ENCODE assay signal across 8 cellular contexts in the genomic region with DNA sequence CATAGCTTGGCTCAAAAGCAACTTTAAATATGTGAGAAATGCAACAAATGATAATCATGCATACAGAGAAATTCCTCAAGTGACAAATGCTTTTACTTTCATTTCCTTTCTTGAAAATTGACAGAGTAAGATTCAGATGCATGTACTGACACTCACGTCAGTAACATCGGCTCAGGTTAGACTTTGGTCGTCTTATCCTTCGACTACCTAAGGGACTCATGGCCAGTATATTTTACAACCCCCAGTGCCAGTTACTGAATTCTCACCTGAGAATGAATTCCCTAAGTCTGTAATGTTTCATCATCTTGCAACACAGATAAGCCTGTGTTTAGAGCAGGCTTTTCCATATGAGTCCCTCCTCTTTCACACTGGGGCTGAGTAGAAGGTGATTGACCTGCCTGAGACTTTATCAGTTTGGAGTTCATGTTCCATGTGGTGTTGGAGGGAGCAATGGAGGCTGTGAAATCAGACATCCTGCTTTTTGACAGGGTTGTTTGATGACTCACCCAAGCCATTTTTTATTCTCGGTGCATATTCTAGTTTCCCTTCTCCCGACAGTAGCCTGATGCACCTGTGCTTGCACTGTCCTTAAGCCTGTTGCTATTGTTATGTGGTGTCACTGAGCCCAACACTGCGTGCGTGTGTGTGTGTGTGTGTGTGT. TPM values are rescaled to one million over a fixed set of nuclear protein-coding genes. Genes with fewer than 3 reads are reported as not detected.
A peak's percentile ranks its signal among the peaks of the same experiment; 100 is the strongest.
DNase-seq lines count a peak whose midpoint lies in the region; ATAC-seq, FAIRE-seq and TF ChIP-seq lines count a peak whose summit lies in the region.

No MANE protein-coding gene starts in this region.

- H2AFZ ChIP-seq in OCI-LY3 (ENCODE audit: low read depth, low read length), result peak overlapping the region; percentile 0; the same call in 1 of the 2 replicates
- no peak overlapping the region for H2AFZ ChIP-seq in fibroblast of lung (ENCODE audit: low read length)

- H4K20me1 ChIP-seq in OCI-LY3 (ENCODE audit: insufficient read depth, low read length), result no peaks in the 10 kb centered on the region
- H4K20me1 ChIP-seq in fibroblast of lung (ENCODE audit: control insufficient read depth, extremely low read depth, insufficient read depth, low read length), result no peaks in the 10 kb centered on the region

- no peaks in the 10 kb centered on the region for H3K27me3 Mint-ChIP-seq in type B pancreatic cell

- peak overlapping the region; percentile 89 for H3K27ac ChIP-seq in OCI-LY3 (ENCODE audit: low read length)
- no peak overlapping the region for H3K27ac ChIP-seq in fibroblast of lung (ENCODE audit: insufficient read depth, low read length)

- no peak for FAIRE-seq in H54 (lab: Jason Lieb, UNC)

- no peak for TF ChIP-seq POLR2A in H54 (IDR thresholded peaks at IDR 0.05; ENCODE audit: low read depth, low read length)

- no peaks in the 10 kb centered on the region for H3K4me1 Mint-ChIP-seq in type B pancreatic cell (ENCODE audit: unreplicated experiment)

- peaks cover 58% of the 10 kb centered on the region for H3K4me1 ChIP-seq in OCI-LY3 (ENCODE audit: low read length)
- H3K4me1 ChIP-seq in fibroblast of lung (ENCODE audit: control insufficient read depth, extremely low read depth, insufficient read depth, low read length), result peaks cover 6% of the 10 kb centered on the region

- H3K36me3 Mint-ChIP-seq in type B pancreatic cell, result no peaks in the 10 kb centered on the region

- H3K27ac Mint-ChIP-seq in type B pancreatic cell, result peak overlapping the region; percentile 72

- H3K36me3 ChIP-seq in OCI-LY3 (replicated peaks; ENCODE audit: low read depth, low read length) (no peaks in the 10 kb centered on the region), fibroblast of lung (ENCODE audit: control insufficient read depth, insufficient read depth, low read length) (no peaks in the 10 kb centered on the region)

- ATAC-seq in HG02642 (IDR thresholded peaks at IDR 0.05; ENCODE audit: poor library complexity, unreplicated experiment), result peak; percentile 45

- H3K4me3 Mint-ChIP-seq in type B pancreatic cell, result no peak overlapping the region

- peak overlapping the region; percentile 69 for H3K9ac ChIP-seq in OCI-LY3 (ENCODE audit: low read length)
- H3K9ac ChIP-seq in fibroblast of lung (ENCODE audit: insufficient read depth, low read length), result no peak overlapping the region

- no peaks in the 10 kb centered on the region for H3K79me2 ChIP-seq in OCI-LY3 (ENCODE audit: low read length)
- no peaks in the 10 kb centered on the region for H3K79me2 ChIP-seq in fibroblast of lung (ENCODE audit: control insufficient read depth, insufficient read depth, low read length)

- peak overlapping the region; percentile 69 for H3K4me3 ChIP-seq in OCI-LY3 (ENCODE audit: low read length)
- no peak overlapping the region for H3K4me3 ChIP-seq in fibroblast of lung (replicated peaks in 1 of 4; ENCODE audit: control extremely low read depth in 1 of 4, insufficient read depth in 1 of 4, low read depth in 3 of 4, low read length in 4 of 4)

- peak; percentile 64 for DNase-seq in activated effector memory CD4-positive, alpha-beta T cell treated with anti-CD3 and anti-CD28 coated beads, Interleukin-2, amount 50 U/mL, for 16 hours
- no peak for DNase-seq in activated effector memory CD4-positive, alpha-beta T cell treated with Interleukin-2 at 50 U/mL for 16 hours
- DNase-seq in fibroblast of lung (ENCODE audit: low read depth in 2 of 2) (peak; percentile 29 to 61), type B pancreatic cell (ENCODE audit: extremely low spot score, unreplicated experiment) (no peak), AML-193 (lab: John Stamatoyannopoulos, UW) (no peak), H54 (ENCODE audit: insufficient read length, low spot score) (no peak)

- H3K9me3 ChIP-seq in OCI-LY3 (ENCODE audit: insufficient read depth, low read length), result no peaks in the 10 kb centered on the region
- H3K9me3 ChIP-seq in fibroblast of lung (ENCODE audit: control insufficient read depth, insufficient read depth, low read depth, low read length), result no peaks in the 10 kb centered on the region

- H3K4me2 ChIP-seq in OCI-LY3 (ENCODE audit: low read length), result peak overlapping the region; percentile 91
- peak overlapping the region; percentile 79 for H3K4me2 ChIP-seq in fibroblast of lung (ENCODE audit: extremely low read depth, insufficient read depth, low read length)

- no peaks in the 10 kb centered on the region for H3K27me3 ChIP-seq in OCI-LY3 (ENCODE audit: low read depth, low read length)
- no peaks in the 10 kb centered on the region for H3K27me3 ChIP-seq in fibroblast of lung (ENCODE audit: control insufficient read depth, insufficient read depth, low read length)

- TF ChIP-seq CTCF in OCI-LY3 (IDR thresholded peaks at IDR 0.05; ENCODE audit: low read depth, low read length) (no peak), fibroblast of lung (conservative IDR thresholded peaks at IDR 0.05 in 1 of 2, IDR thresholded peaks at IDR 0.05 in 1 of 2; ENCODE audit: low read depth in 1 of 2, low read length in 2 of 2) (no peak), type B pancreatic cell (conservative IDR thresholded peaks at IDR 0.05) (no peak)

- H3K9me3 Mint-ChIP-seq in type B pancreatic cell, result peaks cover 11% of the 10 kb centered on the region

RNA-seq across cellular contexts. Expression of a gene that starts 30.5 kb away (rescaled TPM):
- 53.4 and 109 TPM in 2 replicates for total RNA-seq in fibroblast of lung
- polyA plus RNA-seq in fibroblast of lung, result 125 and 153 TPM in 2 replicates
- polyA plus RNA-seq in fibroblast of lung (2012), result 58.7 and 73.2 TPM in 2 replicates
- 71.4 and 106 TPM in 2 replicates for polyA minus RNA-seq in fibroblast of lung (ENCODE audit: low replicate concordance)
- 21.7 and 52.9 TPM in 2 replicates for total RNA-seq in type B pancreatic cell (ENCODE audit: low replicate concordance)

Comparison
In these comparisons a context has a peak if more than half of its experiments do, and no peak if none do; other contexts are left out.
1. DNase-seq: peak in activated effector memory CD4-positive, alpha-beta T cell treated with anti-CD3 and anti-CD28 coated beads, Interleukin-2, amount 50 U/mL, for 16 hours (single experiment) and fibroblast of lung (2 of 2); none in activated effector memory CD4-positive, alpha-beta T cell treated with Interleukin-2 at 50 U/mL for 16 hours (single experiment), type B pancreatic cell (single experiment), AML-193 (0 of 2) and H54 (single experiment).